In genomic region chr9:123003467-123003866, GRCh38 we compare ENCODE assay signal across 20 cellular contexts. TPM values are rescaled to one million over a fixed set of nuclear protein-coding genes. Genes with fewer than 3 reads are reported as not detected.
DNase-seq lines count a peak whose midpoint lies in the region; ATAC-seq and TF ChIP-seq lines count a peak whose summit lies in the region.
"Had no signal": no experiment of that assay in that cellular context is flagged by ENCODE, and none has a peak within 500 bp of the region (broad histone marks: within the 10 kb centered on the region; RNA-seq: fewer than 3 reads in every experiment).

No MANE protein-coding gene starts in this region.

- no peaks in the 10 kb centered on the region for H3K27me3 Mint-ChIP-seq in chondrocyte (ENCODE audit: low read depth)
- H3K27me3 Mint-ChIP-seq: activated CD4-positive, alpha-beta memory T cell treated with anti-CD3 and anti-CD28 coated beads, Interleukin-2, amount 10 ng/mL, durations not matched to agents 7 days and 5 days; dendritic cell treated with granulocyte-macrophage colony-stimulating factor and Interleukin-4, amounts not matched to agents 40 ng/mL and 50 ng/mL, for 4 days; memory B cell; stimulated activated naive CD8-positive, alpha-beta T cell treated with anti-CD3 and anti-CD28 coated beads, Interleukin-15, amount 100 ng/mL, for 72 hours had no signal

- H3K27ac Mint-ChIP-seq in chondrocyte (ENCODE audit: unreplicated experiment) = peak overlapping the region; percentile 95
- H3K27ac Mint-ChIP-seq: activated CD4-positive, alpha-beta memory T cell treated with anti-CD3 and anti-CD28 coated beads, Interleukin-2, amount 10 ng/mL, durations not matched to agents 7 days and 5 days; activated T-helper 1 cell treated with anti-CD3 and anti-CD28 coated beads, Interleukin-12 subunit alpha, Interleukin-12 subunit beta, Interleukin-2, Interleukin-4 antibody, amounts not matched to agents 30 ng/mL and 10 ng/mL and 1 ng/mL, durations not matched to agents 14 hours and 24 hours and 36 hours; memory B cell; stimulated activated naive CD8-positive, alpha-beta T cell treated with anti-CD3 and anti-CD28 coated beads, Interleukin-15, amount 100 ng/mL, for 72 hours had no signal

- H2BK120ac ChIP-seq in mesenchymal stem cell (ENCODE audit: low read depth, low read length) = no peak overlapping the region

- no peak for TF ChIP-seq POLR2A in uterus (IDR thresholded peaks at IDR 0.05)

- H3K9me3 ChIP-seq in heart right ventricle = no peaks in the 10 kb centered on the region
- no peaks in the 10 kb centered on the region for H3K9me3 ChIP-seq in right atrium auricular region
- H3K9me3 ChIP-seq in mesenchymal stem cell (ENCODE audit: control insufficient read depth, low read length) = no peaks in the 10 kb centered on the region
- H3K9me3 ChIP-seq in uterus = no peaks in the 10 kb centered on the region
- H3K9me3 ChIP-seq: ovary, SJCRH30 had no signal

- H3K27ac ChIP-seq in heart right ventricle (peak overlapping the region in 7 of 10 donors; percentile 2 to 52 (median 46)), right atrium auricular region (no peak overlapping the region), mesenchymal stem cell (ENCODE audit: low read length, poor library complexity, severe bottlenecking) (no peak overlapping the region), uterus (peak overlapping the region; percentile 64 to 74)
- H3K27ac ChIP-seq: foreskin keratinocyte, SJCRH30 had no signal

- H3K4me3 ChIP-seq in heart right ventricle (no peak overlapping the region), right atrium auricular region (no peak overlapping the region), mesenchymal stem cell (ENCODE audit: insufficient read depth in 1 of 2, low read depth in 1 of 2, low read length in 2 of 2) (no peak overlapping the region), uterus (no peak overlapping the region)
- H3K4me3 ChIP-seq: SJCRH30 had no signal

- H3K36me3 ChIP-seq in heart right ventricle = peaks cover 0 to 79% (median 0%) of the 10 kb centered on the region in 9 donors
- H3K36me3 ChIP-seq in right atrium auricular region = peaks cover 10% of the 10 kb centered on the region
- peaks cover 7 to 57% of the 10 kb centered on the region in 2 experiments for H3K36me3 ChIP-seq in mesenchymal stem cell (ENCODE audit: control insufficient read depth in 1 of 2, insufficient read depth in 2 of 2, low read depth in 1 of 2, low read length in 2 of 2)
- H3K36me3 ChIP-seq in uterus = no peaks in the 10 kb centered on the region
- H3K36me3 ChIP-seq: ovary had no signal

- intact Hi-C loops in heart right ventricle (cut with DNase I) (loop anchor here in 1 of 10 donors (5.0 to 10.0 kb wide), 2 partner anchors 61 to 351 kb away; partner anchors contain the start of genes CRB2 and RABGAP1), uterus (cut with DNase I; ENCODE audit: low total_unique reads) (no loop called here)

- peaks cover 3% of the 10 kb centered on the region for H3K79me1 ChIP-seq in mesenchymal stem cell (replicated peaks; ENCODE audit: low read length, poor library complexity, severe bottlenecking)

- no peak overlapping the region for H2AK5ac ChIP-seq in mesenchymal stem cell (ENCODE audit: low read length, severe bottlenecking)

- H2BK15ac ChIP-seq in mesenchymal stem cell (ENCODE audit: low read depth, poor library complexity, severe bottlenecking) = no peak overlapping the region

- peaks cover 21% of the 10 kb centered on the region for H3K36me3 Mint-ChIP-seq in chondrocyte (ENCODE audit: low read depth)

- no peak overlapping the region for H3K23ac ChIP-seq in mesenchymal stem cell (ENCODE audit: low read length in 2 of 2)

- no peak overlapping the region for H4K91ac ChIP-seq in mesenchymal stem cell (ENCODE audit: low read length)

- H3K4ac ChIP-seq in mesenchymal stem cell (ENCODE audit: low read depth in 1 of 2, low read length in 2 of 2) = no peak overlapping the region

- H3K9me3 Mint-ChIP-seq in chondrocyte (ENCODE audit: low read depth) = no peaks in the 10 kb centered on the region
- H3K9me3 Mint-ChIP-seq: activated CD4-positive, alpha-beta memory T cell treated with anti-CD3 and anti-CD28 coated beads, Interleukin-2, amount 10 ng/mL, durations not matched to agents 7 days and 5 days; activated T-helper 1 cell treated with anti-CD3 and anti-CD28 coated beads, Interleukin-12 subunit alpha, Interleukin-12 subunit beta, Interleukin-2, Interleukin-4 antibody, amounts not matched to agents 30 ng/mL and 10 ng/mL and 1 ng/mL, durations not matched to agents 14 hours and 24 hours and 36 hours; dendritic cell treated with granulocyte-macrophage colony-stimulating factor and Interleukin-4, amounts not matched to agents 40 ng/mL and 50 ng/mL, for 4 days; memory B cell; stimulated activated naive CD8-positive, alpha-beta T cell treated with anti-CD3 and anti-CD28 coated beads, Interleukin-15, amount 100 ng/mL, for 72 hours had no signal

- H3K4me3 Mint-ChIP-seq in chondrocyte (ENCODE audit: unreplicated experiment) = peak overlapping the region; percentile 44
- H3K4me3 Mint-ChIP-seq: activated CD4-positive, alpha-beta memory T cell treated with anti-CD3 and anti-CD28 coated beads, Interleukin-2, amount 10 ng/mL, durations not matched to agents 7 days and 5 days; activated T-helper 1 cell treated with anti-CD3 and anti-CD28 coated beads, Interleukin-12 subunit alpha, Interleukin-12 subunit beta, Interleukin-2, Interleukin-4 antibody, amounts not matched to agents 30 ng/mL and 10 ng/mL and 1 ng/mL, durations not matched to agents 14 hours and 24 hours and 36 hours; memory B cell; stimulated activated naive CD8-positive, alpha-beta T cell treated with anti-CD3 and anti-CD28 coated beads, Interleukin-15, amount 100 ng/mL, for 72 hours had no signal

- no peak overlapping the region for H3K18ac ChIP-seq in mesenchymal stem cell (ENCODE audit: low read depth in 1 of 2, low read length in 2 of 2)

- ATAC-seq in heart right ventricle = no peak
- no peak for ATAC-seq in HG02885 (IDR thresholded peaks at IDR 0.05; ENCODE audit: poor library complexity, unreplicated experiment)
- ATAC-seq: foreskin keratinocyte; HCT116; stimulated activated naive CD8-positive, alpha-beta T cell treated with anti-CD3 and anti-CD28 coated beads, Interleukin-15, amount 100 ng/mL, for 72 hours had no signal

- H2AFZ ChIP-seq in mesenchymal stem cell (ENCODE audit: low read depth, low read length) = no peak overlapping the region

- WGBS in heart right ventricle, 2 donors = 91 to 93% methylated on average over 2 of the region's 2 CpGs
- no CpG with 5 or more reads among the region's 2 CpGs for WGBS in mesenchymal stem cell

- H3K4me2 ChIP-seq in mesenchymal stem cell (ENCODE audit: low read length, poor library complexity, severe bottlenecking) = no peak overlapping the region

- no peak for TF ChIP-seq CTCF in heart right ventricle (IDR thresholded peaks at IDR 0.05)
- no peak for TF ChIP-seq CTCF in right atrium auricular region (IDR thresholded peaks at IDR 0.05)
- TF ChIP-seq CTCF in chondrocyte (IDR thresholded peaks at IDR 0.05) = no peak
- no peak for TF ChIP-seq CTCF in uterus (IDR thresholded peaks at IDR 0.05)

- no peak overlapping the region for H2BK12ac ChIP-seq in mesenchymal stem cell (ENCODE audit: low read length in 2 of 2)

- H3K4me1 ChIP-seq in heart right ventricle = peaks cover 0 to 21% (median 11%) of the 10 kb centered on the region in 9 donors
- H3K4me1 ChIP-seq in right atrium auricular region = peaks cover 0 to 15% of the 10 kb centered on the region in 2 donors
- no peaks in the 10 kb centered on the region for H3K4me1 ChIP-seq in mesenchymal stem cell (ENCODE audit: control insufficient read depth, insufficient read depth, low read depth, low read length)
- no peaks in the 10 kb centered on the region for H3K4me1 ChIP-seq in uterus
- H3K4me1 ChIP-seq: foreskin keratinocyte, SJCRH30 had no signal

- no peak overlapping the region for H2BK5ac ChIP-seq in mesenchymal stem cell (ENCODE audit: low read depth, low read length, poor library complexity, severe bottlenecking)

- peaks cover 53% of the 10 kb centered on the region for H3K4me1 Mint-ChIP-seq in chondrocyte (ENCODE audit: low read depth)
- H3K4me1 Mint-ChIP-seq: memory B cell; stimulated activated naive CD8-positive, alpha-beta T cell treated with anti-CD3 and anti-CD28 coated beads, Interleukin-15, amount 100 ng/mL, for 72 hours had no signal

- no peak overlapping the region for H4K8ac ChIP-seq in mesenchymal stem cell (ENCODE audit: low read length)

- no peak overlapping the region for H3K14ac ChIP-seq in mesenchymal stem cell (ENCODE audit: low read length in 2 of 2)

- DNase-seq in heart right ventricle = no peak
- no peak for DNase-seq in right atrium auricular region (ENCODE audit: low spot score)
- DNase-seq in chondrocyte (ENCODE audit: low spot score) = no peak
- peak; percentile 31 for DNase-seq in mesenchymal stem cell
- DNase-seq in uterus = no peak
- no peak for DNase-seq in NCI-H2081 treated with DMSO at 0.1 percent for 48 hours (lab: John Stamatoyannopoulos, UW)
- no peak for DNase-seq in NCI-H2196 treated with DMSO at 0.1 percent for 48 hours (lab: John Stamatoyannopoulos, UW; ENCODE audit: unreplicated experiment)
- DNase-seq: activated CD4-positive, alpha-beta memory T cell treated with anti-CD3 and anti-CD28 coated beads, Interleukin-2, amount 10 ng/mL, durations not matched to agents 7 days and 5 days; foreskin keratinocyte; NCI-H1436; NCI-H226; ovary; SJCRH30; stimulated activated naive CD8-positive, alpha-beta T cell treated with anti-CD3 and anti-CD28 coated beads, Interleukin-15, amount 100 ng/mL, for 72 hours had no signal

- peak overlapping the region; percentile 33 for H3K9ac ChIP-seq in mesenchymal stem cell (ENCODE audit: low read length)

- H3K27me3 ChIP-seq in heart right ventricle = no peaks in the 10 kb centered on the region
- H3K27me3 ChIP-seq in right atrium auricular region = no peaks in the 10 kb centered on the region
- H3K27me3 ChIP-seq in mesenchymal stem cell (ENCODE audit: control insufficient read depth in 1 of 2, insufficient read depth in 1 of 2, low read length in 2 of 2) = no peaks in the 10 kb centered on the region
- no peaks in the 10 kb centered on the region for H3K27me3 ChIP-seq in uterus
- H3K27me3 ChIP-seq: foreskin keratinocyte, ovary, SJCRH30 had no signal

RNA-seq across cellular contexts. Expression of gene GPR21, which starts 30.0 kb away (rescaled TPM):
- total RNA-seq in heart right ventricle (under 1 TPM in 7 of 10 donors, not detected in 3; 0.32 to 0.95 (median 0.65) TPM), right atrium auricular region (1 to 10 TPM in 1 of 2 donors, not detected in 1; 1.4 TPM), chondrocyte (3.9 to 5.5 TPM (median 4.8 TPM) in 3 replicates), uterus (1 to 10 TPM in 3 of 4 donors, not detected in 1; 1.5 to 7.2 (median 4.3) TPM)
- under 1 TPM in 1 of 2 donors, not detected in 1; 0.25 TPM for polyA plus RNA-seq in heart right ventricle
- not detected for polyA plus RNA-seq in mesenchymal stem cell (2013, experiment 1 of 2)
- polyA plus RNA-seq in mesenchymal stem cell (2013, experiment 2 of 2) = not detected
- total RNA-seq: A172 had no signal
- polyA plus RNA-seq: foreskin keratinocyte had no signal

Comparison
In these comparisons a context has a peak if more than half of its experiments do, and no peak if none do; other contexts are left out.
1. H3K27ac ChIP-seq: peak in heart right ventricle (7 of 10) and uterus (2 of 2); none in right atrium auricular region (0 of 2) and mesenchymal stem cell (single experiment).